ENCODE assay signal across 2 cellular contexts in genomic region chr19:51535535-51535934, GRCh38.
TF ChIP-seq lines count a peak whose summit lies in the region.

No MANE protein-coding gene starts in this region.

TF ChIP-seq in GM12891, 5 proteins besides CTCF, POLR2A, EP300 and RAD21:
- TF ChIP-seq POLR2AphosphoS5 (IDR thresholded peaks at IDR 0.05; ENCODE audit: low read depth, low read length) (no peak), SPI1 (IDR thresholded peaks at IDR 0.05; ENCODE audit: low read depth, low read length) (peak; percentile 70)

TF ChIP-seq in GM12878, 131 proteins besides CTCF, POLR2A, EP300 and RAD21:
- no peak for TF ChIP-seq CHD1 (IDR thresholded peaks at IDR 0.05; ENCODE audit: low read depth, low read length)
- peak; percentile 35; the same call in 1 of the 2 replicates for TF ChIP-seq SPI1 (IDR thresholded peaks at IDR 0.05; ENCODE audit: borderline replicate concordance, insufficient read depth, low read depth, low read length)
- no peak for TF ChIP-seq ATF7 (IDR thresholded peaks at IDR 0.05; ENCODE audit: low read depth)
- TF ChIP-seq RUNX3 (IDR thresholded peaks at IDR 0.05; ENCODE audit: low read length), result peak; percentile 38; the same call in 1 of the 2 replicates
